ENCODE assay signal across 34 cellular contexts in genomic region chr10:24842856-24843255, GRCh38.
"Had no signal": no experiment of that assay in that cellular context is flagged by ENCODE, and none has a peak within 500 bp of the region (broad histone marks: within the 10 kb centered on the region; RNA-seq: fewer than 3 reads in every experiment).

No MANE protein-coding gene starts in this region.

- DNase-seq: Karpas-422, Kasumi-1, MG63, MM.1S, MV-4-11, NCI-H1048, NCI-H1092, NCI-H1092 treated with DMSO at 0.1 percent for 48 hours, NCI-H1105, NCI-H1105 treated with DMSO at 0.1 percent for 48 hours, NCI-H1417, NCI-H1417 treated with DMSO at 0.1 percent for 48 hours, NCI-H1436, NCI-H1436 treated with DMSO at 0.1 percent for 48 hours, NCI-H146, NCI-H1694, NCI-H1694 treated with DMSO at 0.1 percent for 48 hours, NCI-H187, NCI-H187 treated with DMSO at 0.1 percent for 48 hours, NCI-H1930, NCI-H2029, NCI-H2029 treated with DMSO at 0.1 percent for 48 hours, NCI-H2081, NCI-H2081 treated with DMSO at 0.1 percent for 48 hours, NCI-H2107, NCI-H2171, NCI-H2171 treated with DMSO at 0.1 percent for 48 hours, NCI-H2227 treated with DMSO at 0.1 percent for 48 hours, NCI-H226, NCI-H345, NCI-H446, NCI-H446 treated with DMSO at 0.1 percent for 48 hours, NCI-H510A had no signal

- H3K9ac ChIP-seq: KMS-11 had no signal

- H3K9me3 ChIP-seq: MG63 had no signal

- H3K27me3 ChIP-seq: MG63 had no signal

- H3K27ac ChIP-seq: KMS-11 had no signal

- H3K4me2 ChIP-seq: KMS-11 had no signal

- H3K36me3 ChIP-seq: MG63 had no signal

- H3K4me3 ChIP-seq: MG63 had no signal
